10 cellular contexts compared by ENCODE assay signal in genomic region chr14:71538949-71539659, GRCh38.
DNase-seq lines count a peak whose midpoint lies in the region; ATAC-seq, FAIRE-seq and TF ChIP-seq lines count a peak whose summit lies in the region.
"Had no signal": no experiment of that assay in that cellular context is flagged by ENCODE, and none has a peak within 500 bp of the region (broad histone marks: within the 10 kb centered on the region; RNA-seq: fewer than 3 reads in every experiment).

No MANE protein-coding gene starts in this region.

- TF ChIP-seq CTCF in H9 (conservative IDR thresholded peaks at IDR 0.05) (no peak), adrenal gland (IDR thresholded peaks at IDR 0.05) (no peak), fibroblast of villous mesenchyme (IDR thresholded peaks at IDR 0.05; ENCODE audit: insufficient read depth, low read depth, low read length) (no peak), smooth muscle cell (IDR thresholded peaks at IDR 0.05; ENCODE audit: borderline replicate concordance, insufficient read depth, poor library complexity, severe bottlenecking) (no peak), HepG2 (CRISPR knock-in tag; IDR thresholded peaks at IDR 0.05) (no peak), GM10266 (IDR thresholded peaks at IDR 0.05; ENCODE audit: control insufficient read depth, insufficient read depth, low read depth, missing control alignments) (no peak)

- TF ChIP-seq RAD21 in HepG2 (CRISPR knock-in tag; IDR thresholded peaks at IDR 0.05), result no peak

- peaks cover 3% of the 10 kb centered on the region; the same call in 1 of the 2 replicates for H3K4me1 ChIP-seq in H9 (ENCODE audit: insufficient read depth, low read length)
- H3K4me1 ChIP-seq in adrenal gland (replicated peaks in 1 of 2), result peaks cover 25 to 45% of the 10 kb centered on the region in 2 donors
- H3K4me1 ChIP-seq in smooth muscle cell (ENCODE audit: low read depth), result peaks cover 20% of the 10 kb centered on the region
- no peaks in the 10 kb centered on the region for H3K4me1 ChIP-seq in HepG2 (ENCODE audit: insufficient read depth, low read length)

- no peak overlapping the region for H4K91ac ChIP-seq in H9 (ENCODE audit: insufficient read length, low read depth, low read length)

- DNase-seq in H9 (no peak), adrenal gland (peak in 2 of 7 donors; percentile 14 to 26), fibroblast of villous mesenchyme (ENCODE audit: low read depth) (peak; percentile 32), smooth muscle cell (lab: John Stamatoyannopoulos, UW; ENCODE audit: unreplicated experiment) (no peak), HepG2 (ENCODE audit: low spot score) (no peak), GM10266 (ENCODE audit: extremely low spot score) (no peak)
- no peak for DNase-seq in activated T-helper 1 cell treated with anti-CD3 and anti-CD28 coated beads, Interleukin-12 subunit alpha, Interleukin-12 subunit beta, Interleukin-2, Interleukin-4 antibody, amounts not matched to agents 30 ng/mL and 10 ng/mL and 1 ng/mL, durations not matched to agents 14 hours and 24 hours and 36 hours (ENCODE audit: low spot score)
- DNase-seq: activated naive CD8-positive, alpha-beta T cell treated with anti-CD3 and anti-CD28 coated beads, Interleukin-2, amount 10 ng/mL, durations not matched to agents 7 days and 5 days; effector memory CD4-positive, alpha-beta T cell; T-helper 17 cell had no signal

- H3K27ac ChIP-seq in H9 (ENCODE audit: insufficient read length, low read depth, low read length) (no peak overlapping the region), adrenal gland (peak overlapping the region in 3 of 5 donors; percentile 41 to 60 (median 44)), smooth muscle cell (ENCODE audit: low read depth) (peak overlapping the region; percentile 11), HepG2 (ENCODE audit: extremely low read length, insufficient read depth, low read length) (no peak overlapping the region)

- TF ChIP-seq EP300 in HepG2 (IDR thresholded peaks at IDR 0.05; ENCODE audit: low read depth in 2 of 2, low read length in 2 of 2), result no peak
- no peak for TF ChIP-seq EP300 in HepG2 (CRISPR knock-in tag; IDR thresholded peaks at IDR 0.05; ENCODE audit: borderline replicate concordance)

- H4K8ac ChIP-seq in H9 (replicated peaks; ENCODE audit: insufficient read length, low read depth, low read length), result no peak overlapping the region

- no peaks in the 10 kb centered on the region for H3K9me3 ChIP-seq in H9 (ENCODE audit: control insufficient read depth, low read depth, low read length)
- no peaks in the 10 kb centered on the region for H3K9me3 ChIP-seq in adrenal gland (replicated peaks in 1 of 3)
- no peaks in the 10 kb centered on the region for H3K9me3 ChIP-seq in smooth muscle cell (replicated peaks; ENCODE audit: low read depth)
- H3K9me3 ChIP-seq in HepG2 (ENCODE audit: low read length), result no peaks in the 10 kb centered on the region

- no peaks in the 10 kb centered on the region for H3K27me3 Mint-ChIP-seq in H9 (ENCODE audit: low read depth)
- no peaks in the 10 kb centered on the region for H3K27me3 Mint-ChIP-seq in activated T-helper 1 cell treated with anti-CD3 and anti-CD28 coated beads, Interleukin-12 subunit alpha, Interleukin-12 subunit beta, Interleukin-2, Interleukin-4 antibody, amounts not matched to agents 30 ng/mL and 10 ng/mL and 1 ng/mL, durations not matched to agents 14 hours and 24 hours and 36 hours (ENCODE audit: insufficient read depth)
- H3K27me3 Mint-ChIP-seq: activated naive CD8-positive, alpha-beta T cell treated with anti-CD3 and anti-CD28 coated beads, Interleukin-2, amount 10 ng/mL, durations not matched to agents 7 days and 5 days; T-helper 17 cell had no signal

- no peak overlapping the region for H3K9ac ChIP-seq in H9 (ENCODE audit: extremely low read depth, insufficient read length, low read length)
- no peak overlapping the region for H3K9ac ChIP-seq in smooth muscle cell (ENCODE audit: low read depth)
- H3K9ac ChIP-seq in HepG2 (ENCODE audit: insufficient read depth, low read depth, low read length), result no peak overlapping the region

- H3K4me3 ChIP-seq in adrenal gland (no peak overlapping the region), fibroblast of villous mesenchyme (ENCODE audit: low read depth, low read length) (no peak overlapping the region), smooth muscle cell (no peak overlapping the region), HepG2 (replicated peaks in 1 of 3; ENCODE audit: insufficient read depth in 1 of 3, low read depth in 2 of 3, low read length in 3 of 3) (no peak overlapping the region)

- ATAC-seq in HepG2, result no peak
- ATAC-seq: T-helper 17 cell had no signal

- peak overlapping the region in 2 of 3 experiments; percentile 59 to 62; a peak in 2 of 7 replicates for H3K27ac Mint-ChIP-seq in H9
- H3K27ac Mint-ChIP-seq in activated T-helper 1 cell treated with anti-CD3 and anti-CD28 coated beads, Interleukin-12 subunit alpha, Interleukin-12 subunit beta, Interleukin-2, Interleukin-4 antibody, amounts not matched to agents 30 ng/mL and 10 ng/mL and 1 ng/mL, durations not matched to agents 14 hours and 24 hours and 36 hours, result no peak overlapping the region
- H3K27ac Mint-ChIP-seq: activated naive CD8-positive, alpha-beta T cell treated with anti-CD3 and anti-CD28 coated beads, Interleukin-2, amount 10 ng/mL, durations not matched to agents 7 days and 5 days had no signal

- H3K27me3 ChIP-seq in H9 (ENCODE audit: insufficient read depth, low read length) (no peaks in the 10 kb centered on the region), adrenal gland (no peaks in the 10 kb centered on the region), smooth muscle cell (ENCODE audit: low read depth) (no peaks in the 10 kb centered on the region), HepG2 (ENCODE audit: control insufficient read depth in 1 of 2, insufficient read depth in 2 of 2, low read length in 2 of 2) (no peaks in the 10 kb centered on the region)

- H4K5ac ChIP-seq in H9 (ENCODE audit: insufficient read length, low read depth, low read length), result no peak overlapping the region

- no peaks in the 10 kb centered on the region for H3K36me3 Mint-ChIP-seq in H9 (ENCODE audit: insufficient read depth in 1 of 3, low read depth in 3 of 3)
- peaks cover 7% of the 10 kb centered on the region for H3K36me3 Mint-ChIP-seq in activated T-helper 1 cell treated with anti-CD3 and anti-CD28 coated beads, Interleukin-12 subunit alpha, Interleukin-12 subunit beta, Interleukin-2, Interleukin-4 antibody, amounts not matched to agents 30 ng/mL and 10 ng/mL and 1 ng/mL, durations not matched to agents 14 hours and 24 hours and 36 hours (ENCODE audit: low read depth)

- in situ Hi-C loops in HepG2 (cut with HindIII; ENCODE audit: extremely low pct_ligation_motif_present, low pct_unique_long_range_greater_than_20kb), result no loop called here

- H3K9me3 Mint-ChIP-seq in H9, result no peaks in the 10 kb centered on the region
- H3K9me3 Mint-ChIP-seq in activated T-helper 1 cell treated with anti-CD3 and anti-CD28 coated beads, Interleukin-12 subunit alpha, Interleukin-12 subunit beta, Interleukin-2, Interleukin-4 antibody, amounts not matched to agents 30 ng/mL and 10 ng/mL and 1 ng/mL, durations not matched to agents 14 hours and 24 hours and 36 hours, result no peaks in the 10 kb centered on the region
- H3K9me3 Mint-ChIP-seq: activated naive CD8-positive, alpha-beta T cell treated with anti-CD3 and anti-CD28 coated beads, Interleukin-2, amount 10 ng/mL, durations not matched to agents 7 days and 5 days had no signal

- POLR2A ChIA-PET in HepG2 (lab: Yijun Ruan, JAX), result no interaction called here

- H2AK5ac ChIP-seq in H9 (ENCODE audit: insufficient read length, low read length), result no peak overlapping the region

- TF ChIP-seq POLR2A in adrenal gland (IDR thresholded peaks at IDR 0.05) (no peak), HepG2 (IDR thresholded peaks at IDR 0.05; ENCODE audit: insufficient read depth in 1 of 2, low read depth in 2 of 2, low read length in 2 of 2) (no peak)

- no peak overlapping the region for H2BK5ac ChIP-seq in H9 (ENCODE audit: insufficient read length, low read length)

- H2AFZ ChIP-seq in H9 (ENCODE audit: low read length) (no peak overlapping the region), smooth muscle cell (ENCODE audit: low read depth) (no peak overlapping the region), HepG2 (ENCODE audit: low read length) (no peak overlapping the region)

- peaks cover 31 to 40% of the 10 kb centered on the region in 2 experiments for H3K4me1 Mint-ChIP-seq in H9
- H3K4me1 Mint-ChIP-seq in activated T-helper 1 cell treated with anti-CD3 and anti-CD28 coated beads, Interleukin-12 subunit alpha, Interleukin-12 subunit beta, Interleukin-2, Interleukin-4 antibody, amounts not matched to agents 30 ng/mL and 10 ng/mL and 1 ng/mL, durations not matched to agents 14 hours and 24 hours and 36 hours (ENCODE audit: low read depth), result peaks cover 17% of the 10 kb centered on the region

- H3F3A ChIP-seq in smooth muscle cell (ENCODE audit: low read depth), result peaks cover 22% of the 10 kb centered on the region

- H2BK120ac ChIP-seq in H9 (ENCODE audit: low read depth, low read length, poor library complexity, severe bottlenecking), result no peak overlapping the region

- no peak overlapping the region for H2BK15ac ChIP-seq in H9 (ENCODE audit: low read depth, low read length)

- no peaks in the 10 kb centered on the region for H3K23me2 ChIP-seq in H9 (ENCODE audit: insufficient read length, low read depth, low read length, poor library complexity, severe bottlenecking)

- H3K36me3 ChIP-seq in adrenal gland (replicated peaks in 1 of 2) (no peaks in the 10 kb centered on the region), smooth muscle cell (ENCODE audit: low read depth) (no peaks in the 10 kb centered on the region), HepG2 (replicated peaks in 1 of 2; ENCODE audit: control insufficient read depth in 1 of 2, insufficient read depth in 2 of 2, low read length in 2 of 2) (no peaks in the 10 kb centered on the region)

- H2BK12ac ChIP-seq in H9 (ENCODE audit: insufficient read length, low read depth, low read length), result no peak overlapping the region

- H3K4me2 ChIP-seq in H9 (ENCODE audit: insufficient read depth, insufficient read length, low read length), result no peak overlapping the region
- peak overlapping the region; percentile 58 for H3K4me2 ChIP-seq in smooth muscle cell
- H3K4me2 ChIP-seq in HepG2 (ENCODE audit: low read depth, low read length), result no peak overlapping the region

- no TSS peak for BruUV-seq in HepG2 (replicated peaks; lab: Mats Ljungman, UMichigan)

- no peak overlapping the region for H3K4me3 Mint-ChIP-seq in H9
- H3K4me3 Mint-ChIP-seq in activated T-helper 1 cell treated with anti-CD3 and anti-CD28 coated beads, Interleukin-12 subunit alpha, Interleukin-12 subunit beta, Interleukin-2, Interleukin-4 antibody, amounts not matched to agents 30 ng/mL and 10 ng/mL and 1 ng/mL, durations not matched to agents 14 hours and 24 hours and 36 hours, result no peak overlapping the region
- H3K4me3 Mint-ChIP-seq: activated naive CD8-positive, alpha-beta T cell treated with anti-CD3 and anti-CD28 coated beads, Interleukin-2, amount 10 ng/mL, durations not matched to agents 7 days and 5 days; T-helper 17 cell had no signal

- intact Hi-C loops in adrenal gland (cut with DNase I), result no loop called here
- intact Hi-C loops in activated T-helper 1 cell treated with anti-CD3 and anti-CD28 coated beads, Interleukin-12 subunit alpha, Interleukin-12 subunit beta, Interleukin-2, Interleukin-4 antibody, amounts not matched to agents 30 ng/mL and 10 ng/mL and 1 ng/mL, durations not matched to agents 14 hours and 24 hours and 36 hours (cut with micrococcal nuclease), result no loop called here
- intact Hi-C loops in HepG2 (cut with micrococcal nuclease; ENCODE audit: unreplicated experiment), result no loop called here

- no peak overlapping the region for H2BK20ac ChIP-seq in H9 (ENCODE audit: low read depth, low read length, poor library complexity, severe bottlenecking)

- WGBS in H9 (ENCODE audit: extremely low coverage, insufficient read length, low lambda C conversion rate), result no CpG with 5 or more reads among the region's 4 CpGs
- 12 to 19% (median 14%) methylated on average over 4 of the region's 4 CpGs for WGBS in adrenal gland, 4 donors
- WGBS in smooth muscle cell (ENCODE audit: low lambda C conversion rate), result 73% methylated on average over 4 of the region's 4 CpGs
- WGBS in HepG2 (ENCODE audit: low lambda C conversion rate), result 88% methylated on average over 4 of the region's 4 CpGs

- H3K79me2 ChIP-seq in H9 (ENCODE audit: insufficient read depth, low read length) (no peaks in the 10 kb centered on the region), smooth muscle cell (ENCODE audit: low read depth) (peaks cover 66% of the 10 kb centered on the region), HepG2 (ENCODE audit: insufficient read depth, low read length) (no peaks in the 10 kb centered on the region)

- H3K18ac ChIP-seq in H9 (ENCODE audit: insufficient read length, low read depth, low read length), result no peak overlapping the region

- H3K79me1 ChIP-seq in H9 (ENCODE audit: insufficient read depth, low read depth, low read length, poor library complexity, severe bottlenecking), result no peaks in the 10 kb centered on the region

- no peak overlapping the region for H3T11ph ChIP-seq in H9 (ENCODE audit: low read length)

- H4K20me1 ChIP-seq in H9 (ENCODE audit: control insufficient read depth, insufficient read depth, insufficient read length), result no peaks in the 10 kb centered on the region
- H4K20me1 ChIP-seq in smooth muscle cell (ENCODE audit: low read depth), result peaks cover 6% of the 10 kb centered on the region
- H4K20me1 ChIP-seq in HepG2 (ENCODE audit: insufficient read depth, low read length), result no peaks in the 10 kb centered on the region

- H3K56ac ChIP-seq in H9 (ENCODE audit: insufficient read length, low read depth, low read length), result no peak overlapping the region

- H3K4ac ChIP-seq in H9 (ENCODE audit: low read depth, low read length), result no peak overlapping the region

- no peak for FAIRE-seq in HepG2 (lab: Jason Lieb, UNC)

- H3K14ac ChIP-seq in H9 (ENCODE audit: insufficient read depth, low read length), result no peak overlapping the region

- CTCF ChIA-PET in HepG2 (lab: Yijun Ruan, JAX; ENCODE audit: low intra/inter-chr PET ratio, low total read pairs), result no interaction called here

- H3K23ac ChIP-seq in H9 (ENCODE audit: insufficient read length, low read depth, low read length), result no peak overlapping the region

Comparison
In these comparisons a context has a peak if more than half of its experiments do, and no peak if none do; other contexts are left out.
1. H3K27ac ChIP-seq: peak in adrenal gland (3 of 5) and smooth muscle cell (single experiment); none in H9 (single experiment) and HepG2 (single experiment).